1 cellular context compared by ENCODE assay signal in the genomic region with DNA sequence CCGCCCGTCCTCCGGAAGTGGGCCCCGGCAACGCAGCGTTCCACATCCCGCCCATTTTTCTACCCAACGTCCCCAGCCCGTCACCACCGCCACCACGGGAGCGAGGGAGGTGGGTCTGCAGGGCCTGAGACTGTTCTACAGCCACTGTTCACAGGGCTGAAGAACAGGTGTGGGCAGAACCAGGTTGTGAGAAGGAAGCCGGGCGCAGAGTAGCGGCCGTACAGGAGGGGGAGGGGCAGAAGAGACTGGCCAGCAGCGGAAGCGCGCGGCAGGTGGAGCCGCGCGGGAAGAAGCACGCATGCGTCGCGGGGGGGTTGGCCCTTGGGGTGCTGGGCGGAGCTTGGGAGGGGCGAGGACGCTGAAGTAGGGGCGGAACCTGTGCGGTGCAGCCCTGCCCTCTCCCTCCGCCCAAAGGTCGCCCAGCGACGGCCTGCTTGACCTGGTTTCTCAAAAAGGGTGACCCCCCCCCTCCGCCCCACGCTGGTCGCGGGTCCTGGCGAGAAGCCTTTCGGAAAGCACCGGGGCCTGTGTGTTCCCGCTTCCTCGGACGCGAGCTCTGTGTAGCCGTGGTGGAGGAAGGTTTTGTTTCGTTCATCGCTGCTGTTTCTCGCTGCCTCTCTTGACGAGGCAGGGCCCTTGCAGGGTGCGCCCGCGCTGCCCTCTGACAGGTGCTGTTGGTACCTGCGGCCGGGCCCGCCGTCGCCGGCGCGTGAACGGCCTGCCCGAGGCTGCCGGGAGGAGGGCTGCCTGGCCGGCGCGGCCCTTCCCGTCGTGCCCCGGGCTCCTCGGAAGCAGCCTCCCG.
TF ChIP-seq lines count a peak whose summit lies in the region.

No MANE protein-coding gene starts in this region.

TF ChIP-seq in HEK293, 187 proteins besides CTCF, POLR2A, EP300 and RAD21 (continued from another document):
- peak; percentile 99 for TF ChIP-seq GLIS2 (tag by site-specific recombination; IDR thresholded peaks at IDR 0.05)
- TF ChIP-seq, protein P1, sequence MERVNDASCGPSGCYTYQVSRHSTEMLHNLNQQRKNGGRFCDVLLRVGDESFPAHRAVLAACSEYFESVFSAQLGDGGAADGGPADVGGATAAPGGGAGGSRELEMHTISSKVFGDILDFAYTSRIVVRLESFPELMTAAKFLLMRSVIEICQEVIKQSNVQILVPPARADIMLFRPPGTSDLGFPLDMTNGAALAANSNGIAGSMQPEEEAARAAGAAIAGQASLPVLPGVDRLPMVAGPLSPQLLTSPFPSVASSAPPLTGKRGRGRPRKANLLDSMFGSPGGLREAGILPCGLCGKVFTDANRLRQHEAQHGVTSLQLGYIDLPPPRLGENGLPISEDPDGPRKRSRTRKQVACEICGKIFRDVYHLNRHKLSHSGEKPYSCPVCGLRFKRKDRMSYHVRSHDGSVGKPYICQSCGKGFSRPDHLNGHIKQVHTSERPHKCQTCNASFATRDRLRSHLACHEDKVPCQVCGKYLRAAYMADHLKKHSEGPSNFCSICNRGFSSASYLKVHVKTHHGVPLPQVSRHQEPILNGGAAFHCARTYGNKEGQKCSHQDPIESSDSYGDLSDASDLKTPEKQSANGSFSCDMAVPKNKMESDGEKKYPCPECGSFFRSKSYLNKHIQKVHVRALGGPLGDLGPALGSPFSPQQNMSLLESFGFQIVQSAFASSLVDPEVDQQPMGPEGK (tag by site-specific recombination; IDR thresholded peaks at IDR 0.05), result peak; percentile 95
- peak; percentile 89 for TF ChIP-seq ZNF629 (tag by site-specific recombination; IDR thresholded peaks at IDR 0.05)
- TF ChIP-seq ZNF239 (tag by site-specific recombination; IDR thresholded peaks at IDR 0.05), result no peak
- no peak for TF ChIP-seq ZNF670 (tag by site-specific recombination; IDR thresholded peaks at IDR 0.05; ENCODE audit: low read depth)
- TF ChIP-seq, protein P2, sequence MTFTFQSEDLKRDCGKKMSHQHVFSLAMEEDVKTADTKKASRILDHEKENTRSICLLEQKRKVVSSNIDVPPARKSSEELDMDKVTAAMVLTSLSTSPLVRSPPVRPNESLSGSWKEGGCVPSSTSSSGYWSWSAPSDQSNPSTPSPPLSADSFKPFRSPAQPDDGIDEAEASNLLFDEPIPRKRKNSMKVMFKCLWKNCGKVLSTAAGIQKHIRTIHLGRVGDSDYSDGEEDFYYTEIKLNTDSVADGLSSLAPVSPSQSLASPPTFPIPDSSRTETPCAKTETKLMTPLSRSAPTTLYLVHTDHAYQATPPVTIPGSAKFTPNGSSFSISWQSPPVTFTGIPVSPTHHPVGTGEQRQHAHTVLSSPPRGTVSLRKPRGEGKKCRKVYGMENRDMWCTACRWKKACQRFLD (tag by site-specific recombination; IDR thresholded peaks at IDR 0.05), result no peak
- TF ChIP-seq, protein P3, sequence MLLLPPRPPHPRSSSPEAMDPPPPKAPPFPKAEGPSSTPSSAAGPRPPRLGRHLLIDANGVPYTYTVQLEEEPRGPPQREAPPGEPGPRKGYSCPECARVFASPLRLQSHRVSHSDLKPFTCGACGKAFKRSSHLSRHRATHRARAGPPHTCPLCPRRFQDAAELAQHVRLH (tag by site-specific recombination; IDR thresholded peaks at IDR 0.05), result peak; percentile 97
